In genomic region chr15:90002428-90002844, GRCh38 we compare ENCODE assay signal across 8 cellular contexts. TPM values are rescaled to one million over a fixed set of nuclear protein-coding genes. Genes with fewer than 3 reads are reported as not detected.
DNase-seq lines count a peak whose midpoint lies in the region; ATAC-seq, FAIRE-seq and TF ChIP-seq lines count a peak whose summit lies in the region.

No MANE protein-coding gene starts in this region.

- peak overlapping the region; percentile 78 for H3K4me2 ChIP-seq in KMS-11

- peaks cover 43 to 64% (median 57%) of the 10 kb centered on the region in 3 donors for H3K4me1 Mint-ChIP-seq in naive B cell

- H3K4me3 ChIP-seq in KMS-11 (IDR thresholded peaks at IDR 0.05; ENCODE audit: insufficient read depth, low read depth, low read length) (no peak overlapping the region), esophagus (ENCODE audit: low read depth in 1 of 2, low read length in 2 of 2) (peak overlapping the region; percentile 73 to 96)

- no peak for FAIRE-seq in urothelium cell line (lab: Jason Lieb, UNC)

- H3K4me3 Mint-ChIP-seq in naive B cell, result peak overlapping the region; percentile 83 to 98 (median 92)

- no peaks in the 10 kb centered on the region for H3K9me3 Mint-ChIP-seq in naive B cell

- in situ Hi-C loops in ACHN (cut with HindIII; ENCODE audit: low pct_ligation_motif_present, low pct_unique_long_range_greater_than_20kb, low sequenced_read_pairs), result no loop called here

- H3K27ac Mint-ChIP-seq in naive B cell, result peak overlapping the region; percentile 85 to 98 (median 94)

- H3K9ac ChIP-seq in KMS-11, result peak overlapping the region; percentile 80; the same call in 1 of the 2 replicates

- DNase-seq in ACHN, result peak; percentile 28
- DNase-seq in activated CD4-positive, alpha-beta T cell treated with anti-CD3 and anti-CD28 coated beads, Interleukin-2, amount 50 U/mL, for 48 hours, result peak; percentile 50 to 61
- DNase-seq in naive B cell, result peak; percentile 42
- DNase-seq in urothelium cell line (ENCODE audit: low spot score), result peak; percentile 59
- DNase-seq in NCI-H1048 (lab: John Stamatoyannopoulos, UW), result no peak

- H3K27me3 ChIP-seq in KMS-11 (ENCODE audit: insufficient read depth, low read depth) (no peaks in the 10 kb centered on the region), esophagus (ENCODE audit: control insufficient read depth in 1 of 2, insufficient read depth in 2 of 2, low read length in 2 of 2) (no peaks in the 10 kb centered on the region)

- ATAC-seq in GM18505 (IDR thresholded peaks at IDR 0.05; ENCODE audit: unreplicated experiment), result peak; percentile 32
- ATAC-seq in naive B cell (ENCODE audit: low read depth in 2 of 2), result peak; percentile 43 to 45

- H3K36me3 Mint-ChIP-seq in naive B cell, result peaks cover 5 to 12% of the 10 kb centered on the region in 2 donors

- no peaks in the 10 kb centered on the region for H3K27me3 Mint-ChIP-seq in naive B cell

- TF ChIP-seq CTCF in KMS-11 (conservative IDR thresholded peaks at IDR 0.05; ENCODE audit: low read depth, low read length), result no peak

- 1 to 3% methylated on average over 27 of the region's 27 CpGs for WGBS in esophagus, 2 donors

- no peaks in the 10 kb centered on the region for H3K36me3 ChIP-seq in KMS-11 (ENCODE audit: insufficient read depth)
- peaks cover 0 to 2% of the 10 kb centered on the region in 2 donors for H3K36me3 ChIP-seq in esophagus (ENCODE audit: control insufficient read depth in 2 of 2, insufficient read depth in 2 of 2, low read length in 1 of 2)

- peak overlapping the region; percentile 41; the same call in 1 of the 2 replicates for H2AFZ ChIP-seq in KMS-11 (ENCODE audit: low read depth)

- TF ChIP-seq POLR2A in GM18505 (IDR thresholded peaks at IDR 0.05; ENCODE audit: borderline replicate concordance, extremely low read depth, insufficient read depth, insufficient read length), result no peak

- no peaks in the 10 kb centered on the region for H3K9me3 ChIP-seq in esophagus (ENCODE audit: control insufficient read depth in 2 of 2, insufficient read depth in 1 of 2, low read depth in 1 of 2, low read length in 1 of 2)

- H3K4me1 ChIP-seq in KMS-11 (ENCODE audit: low read depth, poor library complexity, severe bottlenecking) (peaks cover 51% of the 10 kb centered on the region), esophagus (ENCODE audit: control insufficient read depth in 2 of 2, insufficient read depth in 2 of 2, low read length in 1 of 2) (peaks cover 2 to 18% of the 10 kb centered on the region in 2 donors)

- peaks cover 46% of the 10 kb centered on the region for H3K79me2 ChIP-seq in KMS-11 (ENCODE audit: insufficient read depth, low read depth)

- H4K20me1 ChIP-seq in KMS-11 (ENCODE audit: insufficient read depth), result no peaks in the 10 kb centered on the region

- H3K27ac ChIP-seq in KMS-11, result no peak overlapping the region
- H3K27ac ChIP-seq in esophagus (ENCODE audit: low read depth in 2 of 2, low read length in 1 of 2), result peak overlapping the region; percentile 94

RNA-seq across cellular contexts. Expression of gene ZNF710, which starts 1.3 kb away (rescaled TPM):
- polyA plus RNA-seq in esophagus (10 to 100 TPM; 21.1 to 62.1 TPM), naive B cell (ENCODE audit: low read depth in 6 of 6) (1 to 10 TPM in 5 of 6 donors, under 1 TPM in 1; 0.64 to 2.4 (median 2.0) TPM)

Comparison
In these comparisons a context has a peak if more than half of its experiments do, and no peak if none do; other contexts are left out.
1. RNA of gene ZNF710, which starts 1.3 kb away (polyA plus RNA-seq): 21.1 to 62.1 TPM in esophagus; 0.64 to 2.4 TPM in naive B cell; every median in the first group is over 4 times any median in the second.